31 cellular contexts compared by ENCODE assay signal in the genomic region with DNA sequence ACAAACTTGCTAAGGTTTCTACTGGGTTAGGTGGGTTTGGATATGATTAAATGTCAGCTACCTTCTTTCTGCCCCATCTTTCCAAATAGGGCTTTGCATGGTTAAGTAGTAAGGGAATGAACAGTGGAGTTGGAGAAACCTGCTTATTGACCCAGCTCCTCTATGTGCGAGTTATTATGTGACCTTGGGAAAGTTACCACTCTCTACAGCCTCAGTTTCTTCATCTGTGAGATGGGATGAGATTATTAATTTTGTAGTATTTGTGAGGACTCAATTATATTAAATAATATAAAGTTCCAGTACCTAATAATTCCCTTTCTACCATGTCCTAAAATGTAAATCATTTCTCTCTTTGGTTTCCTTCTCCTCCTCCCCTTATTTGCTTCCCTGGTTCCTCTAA.
"Had no signal": no experiment of that assay in that cellular context is flagged by ENCODE, and none has a peak within 500 bp of the region (broad histone marks: within the 10 kb centered on the region; RNA-seq: fewer than 3 reads in every experiment).

No MANE protein-coding gene starts in this region.

- H3K27ac Mint-ChIP-seq: activated CD4-positive, alpha-beta memory T cell treated with anti-CD3 and anti-CD28 coated beads, Interleukin-2, amount 10 ng/mL, durations not matched to agents 7 days and 5 days; activated CD4-positive, alpha-beta T cell treated with anti-CD3 and anti-CD28 coated beads for 36 hours; activated CD4-positive, alpha-beta T cell treated with anti-CD3 and anti-CD28 coated beads, Interleukin-2, amount 10 ng/mL, durations not matched to agents 24 days and 14 days; activated naive CD4-positive, alpha-beta T cell treated with anti-CD3 and anti-CD28 coated beads, Interleukin-2, amount 10 ng/mL, durations not matched to agents 7 days and 5 days; activated naive CD4-positive, alpha-beta T cell treated with anti-CD3 and anti-CD28 coated beads, Interleukin-2, amount 50 U/mL, for 72 hours; activated naive CD8-positive, alpha-beta T cell treated with anti-CD3 and anti-CD28 coated beads, Interleukin-2, amount 10 ng/mL, durations not matched to agents 7 days and 5 days; activated T-cell treated with anti-CD3 and anti-CD28 coated beads, Interleukin-2, amount 50 U/mL, for 24 hours; activated T-cell treated with anti-CD3 and anti-CD28 coated beads, Interleukin-2, amount 50 U/mL, for 72 hours; dendritic cell treated with granulocyte-macrophage colony-stimulating factor and Interleukin-4, amounts not matched to agents 40 ng/mL and 50 ng/mL, for 4 days; T-helper 1 cell treated with Interleukin-12 subunit alpha and Interleukin-12 subunit beta and Interleukin-4 antibody, amounts not matched to agents 30 μg/mL and 1 μg/mL, for 36 hours; T-helper 2 cell treated with Interferon-gamma antibody and Interleukin-4, amounts not matched to agents 5 μg/mL and 100 μg/mL, for 36 hours had no signal

- H3K27me3 Mint-ChIP-seq: activated CD4-positive, alpha-beta memory T cell treated with anti-CD3 and anti-CD28 coated beads, Interleukin-2, amount 10 ng/mL, durations not matched to agents 7 days and 5 days; activated CD4-positive, alpha-beta T cell treated with anti-CD3 and anti-CD28 coated beads for 36 hours; activated CD4-positive, alpha-beta T cell treated with anti-CD3 and anti-CD28 coated beads, Interleukin-2, amount 10 ng/mL, durations not matched to agents 24 days and 14 days; activated naive CD4-positive, alpha-beta T cell treated with anti-CD3 and anti-CD28 coated beads, Interleukin-2, amount 10 ng/mL, durations not matched to agents 7 days and 5 days; activated naive CD8-positive, alpha-beta T cell treated with anti-CD3 and anti-CD28 coated beads, Interleukin-2, amount 10 ng/mL, durations not matched to agents 7 days and 5 days; activated T-cell treated with anti-CD3 and anti-CD28 coated beads, Interleukin-2, amount 50 U/mL, for 24 hours; central memory CD8-positive, alpha-beta T cell; dendritic cell treated with granulocyte-macrophage colony-stimulating factor and Interleukin-4, amounts not matched to agents 40 ng/mL and 50 ng/mL, for 4 days; effector memory CD8-positive, alpha-beta T cell had no signal

- H3K36me3 ChIP-seq: ascending aorta, brain microvascular endothelial cell, gastrocnemius medialis had no signal

- FAIRE-seq: bronchial epithelial cell had no signal

- H3K27me3 ChIP-seq: ascending aorta, brain microvascular endothelial cell, dorsolateral prefrontal cortex, esophagus muscularis mucosa, foreskin keratinocyte, gastrocnemius medialis, heart left ventricle had no signal

- H3K4me3 ChIP-seq: ascending aorta, coronary artery, dorsolateral prefrontal cortex, esophagus muscularis mucosa, gastrocnemius medialis, heart left ventricle had no signal

- ATAC-seq: activated CD4-positive, alpha-beta T cell treated with anti-CD3 and anti-CD28 coated beads for 36 hours; activated naive CD4-positive, alpha-beta T cell treated with anti-CD3 and anti-CD28 coated beads, Interleukin-2, amount 50 U/mL, for 72 hours; activated T-cell treated with anti-CD3 and anti-CD28 coated beads, Interleukin-2, amount 50 U/mL, for 72 hours; effector memory CD8-positive, alpha-beta T cell; gastrocnemius medialis; heart left ventricle had no signal

- H3K9me3 ChIP-seq: ascending aorta, esophagus muscularis mucosa, gastrocnemius medialis, heart left ventricle had no signal

- H3K4me3 Mint-ChIP-seq: activated CD4-positive, alpha-beta memory T cell treated with anti-CD3 and anti-CD28 coated beads, Interleukin-2, amount 10 ng/mL, durations not matched to agents 7 days and 5 days; activated CD4-positive, alpha-beta T cell treated with anti-CD3 and anti-CD28 coated beads for 36 hours; activated CD4-positive, alpha-beta T cell treated with anti-CD3 and anti-CD28 coated beads, Interleukin-2, amount 10 ng/mL, durations not matched to agents 24 days and 14 days; activated naive CD4-positive, alpha-beta T cell treated with anti-CD3 and anti-CD28 coated beads, Interleukin-2, amount 10 ng/mL, durations not matched to agents 7 days and 5 days; activated naive CD8-positive, alpha-beta T cell treated with anti-CD3 and anti-CD28 coated beads, Interleukin-2, amount 10 ng/mL, durations not matched to agents 7 days and 5 days; activated T-cell treated with anti-CD3 and anti-CD28 coated beads, Interleukin-2, amount 50 U/mL, for 24 hours; activated T-cell treated with anti-CD3 and anti-CD28 coated beads, Interleukin-2, amount 50 U/mL, for 72 hours; central memory CD8-positive, alpha-beta T cell; dendritic cell treated with granulocyte-macrophage colony-stimulating factor and Interleukin-4, amounts not matched to agents 40 ng/mL and 50 ng/mL, for 4 days; effector memory CD8-positive, alpha-beta T cell; T-helper 1 cell treated with Interleukin-12 subunit alpha and Interleukin-12 subunit beta and Interleukin-4 antibody, amounts not matched to agents 30 μg/mL and 1 μg/mL, for 36 hours; T-helper 2 cell treated with Interferon-gamma antibody and Interleukin-4, amounts not matched to agents 5 μg/mL and 100 μg/mL, for 36 hours had no signal

- H3K27ac ChIP-seq: ascending aorta, coronary artery, dorsolateral prefrontal cortex, foreskin keratinocyte, gastrocnemius medialis had no signal

- DNase-seq: activated CD4-positive, alpha-beta memory T cell treated with anti-CD3 and anti-CD28 coated beads, Interleukin-2, amount 10 ng/mL, durations not matched to agents 7 days and 5 days; activated CD4-positive, alpha-beta T cell treated with anti-CD3 and anti-CD28 coated beads for 36 hours; activated CD4-positive, alpha-beta T cell treated with anti-CD3 and anti-CD28 coated beads, Interleukin-2, amount 10 ng/mL, durations not matched to agents 24 days and 14 days; activated CD4-positive, CD25-positive, alpha-beta regulatory T cell; activated CD4-positive, CD25-positive, alpha-beta regulatory T cell treated with anti-CD3 and anti-CD28 coated beads, Interleukin-2, amount 50 U/mL, for 72 hours; activated CD8-positive, alpha-beta memory T cell treated with anti-CD3 and anti-CD28 coated beads, Interleukin-2, amount 50 U/mL, for 48 hours; activated gamma-delta T cell; activated naive CD4-positive, alpha-beta T cell; activated naive CD4-positive, alpha-beta T cell treated with anti-CD3 and anti-CD28 coated beads, Interleukin-2, amount 10 ng/mL, durations not matched to agents 7 days and 5 days; activated naive CD8-positive, alpha-beta T cell treated with anti-CD3 and anti-CD28 coated beads, Interleukin-2, amount 10 ng/mL, durations not matched to agents 7 days and 5 days; activated T-cell treated with anti-CD3 and anti-CD28 coated beads for 4 hours; activated T-cell treated with anti-CD3 and anti-CD28 coated beads, Interleukin-2, amount 50 U/mL, for 24 hours; activated T-cell treated with anti-CD3 and anti-CD28 coated beads, Interleukin-2, amount 50 U/mL, for 72 hours; brain microvascular endothelial cell; dorsolateral prefrontal cortex; effector memory CD8-positive, alpha-beta T cell; erythroblast; foreskin keratinocyte; gastrocnemius medialis; glutamatergic neuron; heart left ventricle; T1000 had no signal

- H3K9me3 Mint-ChIP-seq: activated CD4-positive, alpha-beta memory T cell treated with anti-CD3 and anti-CD28 coated beads, Interleukin-2, amount 10 ng/mL, durations not matched to agents 7 days and 5 days; activated CD4-positive, alpha-beta T cell treated with anti-CD3 and anti-CD28 coated beads, Interleukin-2, amount 10 ng/mL, durations not matched to agents 24 days and 14 days; activated naive CD4-positive, alpha-beta T cell treated with anti-CD3 and anti-CD28 coated beads, Interleukin-2, amount 10 ng/mL, durations not matched to agents 7 days and 5 days; activated naive CD4-positive, alpha-beta T cell treated with anti-CD3 and anti-CD28 coated beads, Interleukin-2, amount 50 U/mL, for 72 hours; activated naive CD8-positive, alpha-beta T cell treated with anti-CD3 and anti-CD28 coated beads, Interleukin-2, amount 10 ng/mL, durations not matched to agents 7 days and 5 days; activated T-cell treated with anti-CD3 and anti-CD28 coated beads, Interleukin-2, amount 50 U/mL, for 24 hours; activated T-cell treated with anti-CD3 and anti-CD28 coated beads, Interleukin-2, amount 50 U/mL, for 72 hours; central memory CD8-positive, alpha-beta T cell; dendritic cell treated with granulocyte-macrophage colony-stimulating factor and Interleukin-4, amounts not matched to agents 40 ng/mL and 50 ng/mL, for 4 days; effector memory CD8-positive, alpha-beta T cell; T-helper 1 cell treated with Interleukin-12 subunit alpha and Interleukin-12 subunit beta and Interleukin-4 antibody, amounts not matched to agents 30 μg/mL and 1 μg/mL, for 36 hours; T-helper 2 cell treated with Interferon-gamma antibody and Interleukin-4, amounts not matched to agents 5 μg/mL and 100 μg/mL, for 36 hours had no signal
